Comparison of ENCODE assay signal across 9 cellular contexts in the genomic region with DNA sequence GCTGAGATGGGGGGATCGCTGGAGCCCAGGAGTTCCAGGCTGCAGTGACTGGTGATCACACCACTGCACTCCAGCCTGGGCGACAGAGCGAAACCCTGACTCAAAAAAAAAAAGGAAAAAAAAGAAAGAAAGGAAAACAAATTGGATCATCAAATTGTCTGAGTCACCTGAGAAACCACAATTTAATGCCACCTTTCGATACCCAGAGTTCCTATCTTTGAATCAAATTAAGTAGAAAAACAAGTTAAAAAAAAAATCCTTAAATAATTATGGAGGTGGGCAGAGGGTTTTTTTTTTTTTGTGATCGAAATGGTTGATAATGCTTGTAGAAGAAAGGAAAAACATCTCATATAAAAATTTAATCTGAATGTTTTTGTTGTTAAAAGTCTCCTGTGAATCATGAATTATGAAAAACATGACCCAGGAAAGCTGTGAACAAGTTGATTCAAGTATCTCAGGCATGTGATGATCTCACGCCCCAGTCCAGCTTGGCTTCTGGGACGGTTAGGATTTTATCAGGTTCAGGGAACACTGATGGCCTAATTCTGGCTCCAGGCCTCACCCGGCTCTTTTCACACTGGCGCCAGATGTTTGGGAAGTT. TPM values are rescaled to one million over a fixed set of nuclear protein-coding genes. Genes with fewer than 3 reads are reported as not detected.
DNase-seq lines count a peak whose midpoint lies in the region; ATAC-seq, FAIRE-seq and TF ChIP-seq lines count a peak whose summit lies in the region.
"Had no signal": no experiment of that assay in that cellular context is flagged by ENCODE, and none has a peak within 500 bp of the region (broad histone marks: within the 10 kb centered on the region; RNA-seq: fewer than 3 reads in every experiment).

No MANE protein-coding gene starts in this region.

- H3K36me3 ChIP-seq in smooth muscle cell (ENCODE audit: low read depth) = no peaks in the 10 kb centered on the region
- H3K36me3 ChIP-seq in WERI-Rb-1 = no peaks in the 10 kb centered on the region

- H3K27ac Mint-ChIP-seq in CD14-positive monocyte = no peak overlapping the region

- peaks cover 0 to 9% (median 0%) of the 10 kb centered on the region in 7 donors for H3K9me3 Mint-ChIP-seq in CD14-positive monocyte

- peak overlapping the region; percentile 12 for H3K4me2 ChIP-seq in smooth muscle cell

- H3K4me3 ChIP-seq in astrocyte of the cerebellum (ENCODE audit: low read depth, low read length) (no peak overlapping the region), smooth muscle cell (no peak overlapping the region), WERI-Rb-1 (ENCODE audit: low read depth, low read length) (no peak overlapping the region)

- intact Hi-C loops in left ventricle myocardium superior (cut with micrococcal nuclease) (no loop called here), CD14-positive monocyte (cut with micrococcal nuclease) (no loop called here)

- peaks cover 0 to 8% (median 2%) of the 10 kb centered on the region in 3 donors for H3K27me3 Mint-ChIP-seq in CD14-positive monocyte (ENCODE audit: low read depth in 3 of 3)

- H3F3A ChIP-seq in smooth muscle cell (ENCODE audit: low read depth) = no peaks in the 10 kb centered on the region

- in situ Hi-C loops in astrocyte of the cerebellum (cut with HindIII; ENCODE audit: low sequenced_read_pairs) = no loop called here

- no peak for TF ChIP-seq CTCF in astrocyte of the cerebellum (IDR thresholded peaks at IDR 0.05; ENCODE audit: low read depth, low read length, missing control alignments)
- no peak for TF ChIP-seq CTCF in smooth muscle cell (IDR thresholded peaks at IDR 0.05; ENCODE audit: borderline replicate concordance, insufficient read depth, poor library complexity, severe bottlenecking)
- TF ChIP-seq CTCF in WERI-Rb-1 (IDR thresholded peaks at IDR 0.05; ENCODE audit: low read depth, low read length) = no peak
- TF ChIP-seq CTCF in CD14-positive monocyte (IDR thresholded peaks at IDR 0.05) = no peak

- peaks cover 0 to 3% of the 10 kb centered on the region in 2 donors for H3K36me3 Mint-ChIP-seq in CD14-positive monocyte

- FAIRE-seq in H54 (lab: Jason Lieb, UNC) = no peak

- H3K4me1 ChIP-seq in smooth muscle cell (ENCODE audit: low read depth) = no peaks in the 10 kb centered on the region

- H3K27me3 ChIP-seq in smooth muscle cell (ENCODE audit: low read depth) (no peaks in the 10 kb centered on the region), WERI-Rb-1 (ENCODE audit: insufficient read depth, low read depth, severe bottlenecking) (no peaks in the 10 kb centered on the region)

- peak overlapping the region; percentile 9 for H3K9ac ChIP-seq in smooth muscle cell (ENCODE audit: low read depth)

- no peak overlapping the region for H2AFZ ChIP-seq in smooth muscle cell (ENCODE audit: low read depth)

- WGBS in smooth muscle cell (ENCODE audit: low lambda C conversion rate) = 44% methylated on average over 9 of the region's 9 CpGs

- no peak overlapping the region for H3K4me3 Mint-ChIP-seq in CD14-positive monocyte

- DNase-seq in H54 (ENCODE audit: insufficient read length, low spot score) (peak; percentile 63), astrocyte of the cerebellum (ENCODE audit: low read depth) (peak; percentile 44), left ventricle myocardium superior (peak; percentile 69), smooth muscle cell (lab: John Stamatoyannopoulos, UW; ENCODE audit: unreplicated experiment) (no peak), erythroblast (lab: John Stamatoyannopoulos, UW) (no peak), WERI-Rb-1 (no peak), CD14-positive monocyte (ENCODE audit: low spot score) (no peak)
- DNase-seq: NCI-H524 had no signal

- no peaks in the 10 kb centered on the region for H3K9me3 ChIP-seq in smooth muscle cell (replicated peaks; ENCODE audit: low read depth)
- no peaks in the 10 kb centered on the region for H3K9me3 ChIP-seq in WERI-Rb-1 (ENCODE audit: severe bottlenecking)

- no peaks in the 10 kb centered on the region for H4K20me1 ChIP-seq in smooth muscle cell (ENCODE audit: low read depth)

- no peaks in the 10 kb centered on the region for H3K79me2 ChIP-seq in smooth muscle cell (ENCODE audit: low read depth)

- H3K4me1 Mint-ChIP-seq in CD14-positive monocyte = peaks cover 31% of the 10 kb centered on the region

- ATAC-seq in left ventricle myocardium superior = peak; percentile 95
- no peak for ATAC-seq in HG03280 (IDR thresholded peaks at IDR 0.05; ENCODE audit: unreplicated experiment)

- TF ChIP-seq POLR2A in H54 (IDR thresholded peaks at IDR 0.05; ENCODE audit: low read depth, low read length) (no peak), erythroblast (IDR thresholded peaks at IDR 0.05; ENCODE audit: low read length) (no peak)

- H3K27ac ChIP-seq in smooth muscle cell (ENCODE audit: low read depth) (peak overlapping the region; percentile 56), WERI-Rb-1 (no peak overlapping the region)

RNA-seq across cellular contexts. Expression of gene CUX1, which starts 25.3 kb away (rescaled TPM):
- total RNA-seq in left ventricle myocardium superior = 123 TPM
- 56.3 and 70.1 TPM in 2 replicates for total RNA-seq in smooth muscle cell
- polyA plus RNA-seq in smooth muscle cell = 67.5 and 78.4 TPM in 2 replicates
- polyA plus RNA-seq in CD14-positive monocyte = 10 to 100 TPM; 17.6 to 28.0 TPM

Comparison
In these comparisons a context has a peak if more than half of its experiments do, and no peak if none do; other contexts are left out.
1. DNase-seq: peak in H54 (single experiment), astrocyte of the cerebellum (single experiment) and left ventricle myocardium superior (single experiment); none in smooth muscle cell (single experiment), erythroblast (0 of 2), WERI-Rb-1 (single experiment) and CD14-positive monocyte (single experiment).